In the genomic region with DNA sequence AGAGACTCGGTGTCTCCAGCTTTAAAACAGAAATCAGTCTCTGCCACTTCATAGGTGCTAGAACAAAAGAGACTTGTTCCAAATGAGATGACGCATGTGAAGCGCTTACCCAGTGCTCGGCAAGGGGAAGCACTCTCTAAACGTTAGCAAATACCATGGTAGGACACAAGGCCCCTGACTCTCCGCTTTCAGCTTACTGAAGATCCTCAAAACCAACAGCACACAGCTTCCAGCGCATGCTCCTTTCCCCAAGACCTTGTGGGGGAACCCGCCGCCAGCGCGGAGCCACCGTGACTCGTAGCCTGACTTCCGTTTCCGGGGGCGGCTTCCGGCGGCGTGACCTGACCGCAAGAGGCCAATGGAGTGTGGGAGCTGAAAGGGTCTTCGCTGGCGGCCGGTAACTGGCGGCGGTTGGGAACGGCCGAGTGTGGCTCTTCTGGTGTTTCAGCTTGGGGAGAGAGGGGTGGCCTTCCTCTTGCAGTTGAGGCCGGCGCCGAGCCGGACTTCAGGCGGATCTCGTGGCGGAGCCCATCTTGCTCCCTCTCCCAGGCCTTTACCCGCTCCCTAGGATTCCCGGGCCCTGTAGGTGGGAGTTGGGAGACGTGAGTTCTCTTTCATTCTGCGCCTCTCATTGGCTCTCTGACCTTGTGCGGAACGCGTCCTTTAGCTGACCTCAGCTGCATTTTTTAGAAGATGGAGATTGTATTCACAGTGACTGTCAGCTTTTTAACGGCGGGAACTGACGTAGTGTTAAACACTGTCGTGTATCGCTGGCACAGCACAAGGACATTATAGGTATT, we compare ENCODE assay signal across 1 cellular context.
TF ChIP-seq lines count a peak whose summit lies in the region.

A gene with protein sequence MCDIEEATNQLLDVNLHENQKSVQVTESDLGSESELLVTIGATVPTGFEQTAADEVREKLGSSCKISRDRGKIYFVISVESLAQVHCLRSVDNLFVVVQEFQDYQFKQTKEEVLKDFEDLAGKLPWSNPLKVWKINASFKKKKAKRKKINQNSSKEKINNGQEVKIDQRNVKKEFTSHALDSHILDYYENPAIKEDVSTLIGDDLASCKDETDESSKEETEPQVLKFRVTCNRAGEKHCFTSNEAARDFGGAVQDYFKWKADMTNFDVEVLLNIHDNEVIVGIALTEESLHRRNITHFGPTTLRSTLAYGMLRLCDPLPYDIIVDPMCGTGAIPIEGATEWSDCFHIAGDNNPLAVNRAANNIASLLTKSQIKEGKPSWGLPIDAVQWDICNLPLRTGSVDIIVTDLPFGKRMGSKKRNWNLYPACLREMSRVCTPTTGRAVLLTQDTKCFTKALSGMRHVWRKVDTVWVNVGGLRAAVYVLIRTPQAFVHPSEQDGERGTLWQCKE (plus strand): TSS at position 324 of the 800 bp plus-strand sequence. CDS start 2,015 bp downstream, outside the sequence.

TF ChIP-seq in HepG2, 621 proteins besides CTCF, POLR2A, EP300 and RAD21 (continued from another document and continues in another):
- TF ChIP-seq, protein P1, sequence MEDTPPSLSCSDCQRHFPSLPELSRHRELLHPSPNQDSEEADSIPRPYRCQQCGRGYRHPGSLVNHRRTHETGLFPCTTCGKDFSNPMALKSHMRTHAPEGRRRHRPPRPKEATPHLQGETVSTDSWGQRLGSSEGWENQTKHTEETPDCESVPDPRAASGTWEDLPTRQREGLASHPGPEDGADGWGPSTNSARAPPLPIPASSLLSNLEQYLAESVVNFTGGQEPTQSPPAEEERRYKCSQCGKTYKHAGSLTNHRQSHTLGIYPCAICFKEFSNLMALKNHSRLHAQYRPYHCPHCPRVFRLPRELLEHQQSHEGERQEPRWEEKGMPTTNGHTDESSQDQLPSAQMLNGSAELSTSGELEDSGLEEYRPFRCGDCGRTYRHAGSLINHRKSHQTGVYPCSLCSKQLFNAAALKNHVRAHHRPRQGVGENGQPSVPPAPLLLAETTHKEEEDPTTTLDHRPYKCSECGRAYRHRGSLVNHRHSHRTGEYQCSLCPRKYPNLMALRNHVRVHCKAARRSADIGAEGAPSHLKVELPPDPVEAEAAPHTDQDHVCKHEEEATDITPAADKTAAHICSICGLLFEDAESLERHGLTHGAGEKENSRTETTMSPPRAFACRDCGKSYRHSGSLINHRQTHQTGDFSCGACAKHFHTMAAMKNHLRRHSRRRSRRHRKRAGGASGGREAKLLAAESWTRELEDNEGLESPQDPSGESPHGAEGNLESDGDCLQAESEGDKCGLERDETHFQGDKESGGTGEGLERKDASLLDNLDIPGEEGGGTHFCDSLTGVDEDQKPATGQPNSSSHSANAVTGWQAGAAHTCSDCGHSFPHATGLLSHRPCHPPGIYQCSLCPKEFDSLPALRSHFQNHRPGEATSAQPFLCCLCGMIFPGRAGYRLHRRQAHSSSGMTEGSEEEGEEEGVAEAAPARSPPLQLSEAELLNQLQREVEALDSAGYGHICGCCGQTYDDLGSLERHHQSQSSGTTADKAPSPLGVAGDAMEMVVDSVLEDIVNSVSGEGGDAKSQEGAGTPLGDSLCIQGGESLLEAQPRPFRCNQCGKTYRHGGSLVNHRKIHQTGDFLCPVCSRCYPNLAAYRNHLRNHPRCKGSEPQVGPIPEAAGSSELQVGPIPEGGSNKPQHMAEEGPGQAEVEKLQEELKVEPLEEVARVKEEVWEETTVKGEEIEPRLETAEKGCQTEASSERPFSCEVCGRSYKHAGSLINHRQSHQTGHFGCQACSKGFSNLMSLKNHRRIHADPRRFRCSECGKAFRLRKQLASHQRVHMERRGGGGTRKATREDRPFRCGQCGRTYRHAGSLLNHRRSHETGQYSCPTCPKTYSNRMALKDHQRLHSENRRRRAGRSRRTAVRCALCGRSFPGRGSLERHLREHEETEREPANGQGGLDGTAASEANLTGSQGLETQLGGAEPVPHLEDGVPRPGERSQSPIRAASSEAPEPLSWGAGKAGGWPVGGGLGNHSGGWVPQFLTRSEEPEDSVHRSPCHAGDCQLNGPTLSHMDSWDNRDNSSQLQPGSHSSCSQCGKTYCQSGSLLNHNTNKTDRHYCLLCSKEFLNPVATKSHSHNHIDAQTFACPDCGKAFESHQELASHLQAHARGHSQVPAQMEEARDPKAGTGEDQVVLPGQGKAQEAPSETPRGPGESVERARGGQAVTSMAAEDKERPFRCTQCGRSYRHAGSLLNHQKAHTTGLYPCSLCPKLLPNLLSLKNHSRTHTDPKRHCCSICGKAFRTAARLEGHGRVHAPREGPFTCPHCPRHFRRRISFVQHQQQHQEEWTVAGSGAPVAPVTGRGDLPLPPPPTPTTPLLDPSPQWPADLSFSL (CRISPR knock-in tag; IDR thresholded peaks at IDR 0.05): no peak
- TF ChIP-seq, protein P2, sequence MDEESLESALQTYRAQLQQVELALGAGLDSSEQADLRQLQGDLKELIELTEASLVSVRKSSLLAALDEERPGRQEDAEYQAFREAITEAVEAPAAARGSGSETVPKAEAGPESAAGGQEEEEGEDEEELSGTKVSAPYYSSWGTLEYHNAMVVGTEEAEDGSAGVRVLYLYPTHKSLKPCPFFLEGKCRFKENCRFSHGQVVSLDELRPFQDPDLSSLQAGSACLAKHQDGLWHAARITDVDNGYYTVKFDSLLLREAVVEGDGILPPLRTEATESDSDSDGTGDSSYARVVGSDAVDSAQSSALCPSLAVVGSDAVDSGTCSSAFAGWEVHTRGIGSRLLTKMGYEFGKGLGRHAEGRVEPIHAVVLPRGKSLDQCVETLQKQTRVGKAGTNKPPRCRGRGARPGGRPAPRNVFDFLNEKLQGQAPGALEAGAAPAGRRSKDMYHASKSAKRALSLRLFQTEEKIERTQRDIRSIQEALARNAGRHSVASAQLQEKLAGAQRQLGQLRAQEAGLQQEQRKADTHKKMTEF (CRISPR knock-in tag; IDR thresholded peaks at IDR 0.05): peak; percentile 90
- no peak for TF ChIP-seq ZFYVE20 (CRISPR knock-in tag; IDR thresholded peaks at IDR 0.05; ENCODE audit: borderline replicate concordance, low read depth)
- TF ChIP-seq ZNF205 (CRISPR knock-in tag; IDR thresholded peaks at IDR 0.05): peak; percentile 71; the same call in 1 of the 2 replicates
- TF ChIP-seq PHF8 (CRISPR knock-in tag; IDR thresholded peaks at IDR 0.05): peak; percentile 93
- TF ChIP-seq, protein P3, sequence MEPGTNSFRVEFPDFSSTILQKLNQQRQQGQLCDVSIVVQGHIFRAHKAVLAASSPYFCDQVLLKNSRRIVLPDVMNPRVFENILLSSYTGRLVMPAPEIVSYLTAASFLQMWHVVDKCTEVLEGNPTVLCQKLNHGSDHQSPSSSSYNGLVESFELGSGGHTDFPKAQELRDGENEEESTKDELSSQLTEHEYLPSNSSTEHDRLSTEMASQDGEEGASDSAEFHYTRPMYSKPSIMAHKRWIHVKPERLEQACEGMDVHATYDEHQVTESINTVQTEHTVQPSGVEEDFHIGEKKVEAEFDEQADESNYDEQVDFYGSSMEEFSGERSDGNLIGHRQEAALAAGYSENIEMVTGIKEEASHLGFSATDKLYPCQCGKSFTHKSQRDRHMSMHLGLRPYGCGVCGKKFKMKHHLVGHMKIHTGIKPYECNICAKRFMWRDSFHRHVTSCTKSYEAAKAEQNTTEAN (CRISPR knock-in tag; conservative IDR thresholded peaks at IDR 0.05): peak; percentile 84; the same call in 1 of the 2 replicates
- TF ChIP-seq, protein P4, sequence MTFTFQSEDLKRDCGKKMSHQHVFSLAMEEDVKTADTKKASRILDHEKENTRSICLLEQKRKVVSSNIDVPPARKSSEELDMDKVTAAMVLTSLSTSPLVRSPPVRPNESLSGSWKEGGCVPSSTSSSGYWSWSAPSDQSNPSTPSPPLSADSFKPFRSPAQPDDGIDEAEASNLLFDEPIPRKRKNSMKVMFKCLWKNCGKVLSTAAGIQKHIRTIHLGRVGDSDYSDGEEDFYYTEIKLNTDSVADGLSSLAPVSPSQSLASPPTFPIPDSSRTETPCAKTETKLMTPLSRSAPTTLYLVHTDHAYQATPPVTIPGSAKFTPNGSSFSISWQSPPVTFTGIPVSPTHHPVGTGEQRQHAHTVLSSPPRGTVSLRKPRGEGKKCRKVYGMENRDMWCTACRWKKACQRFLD (CRISPR knock-in tag; IDR thresholded peaks at IDR 0.05; ENCODE audit: borderline replicate concordance): peak; percentile 73; the same call in 1 of the 2 replicates
- peak; percentile 54; the same call in 1 of the 2 replicates for TF ChIP-seq TP53 (CRISPR knock-in tag; conservative IDR thresholded peaks at IDR 0.05)
- no peak for TF ChIP-seq HNRNPUL1 (IDR thresholded peaks at IDR 0.05; ENCODE audit: low read depth, low read length)
- TF ChIP-seq NFKBIZ (CRISPR knock-in tag; IDR thresholded peaks at IDR 0.05): peak; percentile 40; the same call in 1 of the 2 replicates
- peak; percentile 94; the same call in 1 of the 2 replicates for TF ChIP-seq ZNF33B (CRISPR knock-in tag; IDR thresholded peaks at IDR 0.05)
- TF ChIP-seq TBP (CRISPR knock-in tag; IDR thresholded peaks at IDR 0.05): no peak
- TF ChIP-seq, protein P5, sequence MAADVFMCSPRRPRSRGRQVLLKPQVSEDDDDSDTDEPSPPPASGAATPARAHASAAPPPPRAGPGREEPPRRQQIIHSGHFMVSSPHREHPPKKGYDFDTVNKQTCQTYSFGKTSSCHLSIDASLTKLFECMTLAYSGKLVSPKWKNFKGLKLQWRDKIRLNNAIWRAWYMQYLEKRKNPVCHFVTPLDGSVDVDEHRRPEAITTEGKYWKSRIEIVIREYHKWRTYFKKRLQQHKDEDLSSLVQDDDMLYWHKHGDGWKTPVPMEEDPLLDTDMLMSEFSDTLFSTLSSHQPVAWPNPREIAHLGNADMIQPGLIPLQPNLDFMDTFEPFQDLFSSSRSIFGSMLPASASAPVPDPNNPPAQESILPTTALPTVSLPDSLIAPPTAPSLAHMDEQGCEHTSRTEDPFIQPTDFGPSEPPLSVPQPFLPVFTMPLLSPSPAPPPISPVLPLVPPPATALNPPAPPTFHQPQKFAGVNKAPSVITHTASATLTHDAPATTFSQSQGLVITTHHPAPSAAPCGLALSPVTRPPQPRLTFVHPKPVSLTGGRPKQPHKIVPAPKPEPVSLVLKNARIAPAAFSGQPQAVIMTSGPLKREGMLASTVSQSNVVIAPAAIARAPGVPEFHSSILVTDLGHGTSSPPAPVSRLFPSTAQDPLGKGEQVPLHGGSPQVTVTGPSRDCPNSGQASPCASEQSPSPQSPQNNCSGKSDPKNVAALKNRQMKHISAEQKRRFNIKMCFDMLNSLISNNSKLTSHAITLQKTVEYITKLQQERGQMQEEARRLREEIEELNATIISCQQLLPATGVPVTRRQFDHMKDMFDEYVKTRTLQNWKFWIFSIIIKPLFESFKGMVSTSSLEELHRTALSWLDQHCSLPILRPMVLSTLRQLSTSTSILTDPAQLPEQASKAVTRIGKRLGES (CRISPR knock-in tag; IDR thresholded peaks at IDR 0.05; ENCODE audit: borderline replicate concordance): no peak
- TF ChIP-seq, protein P6, sequence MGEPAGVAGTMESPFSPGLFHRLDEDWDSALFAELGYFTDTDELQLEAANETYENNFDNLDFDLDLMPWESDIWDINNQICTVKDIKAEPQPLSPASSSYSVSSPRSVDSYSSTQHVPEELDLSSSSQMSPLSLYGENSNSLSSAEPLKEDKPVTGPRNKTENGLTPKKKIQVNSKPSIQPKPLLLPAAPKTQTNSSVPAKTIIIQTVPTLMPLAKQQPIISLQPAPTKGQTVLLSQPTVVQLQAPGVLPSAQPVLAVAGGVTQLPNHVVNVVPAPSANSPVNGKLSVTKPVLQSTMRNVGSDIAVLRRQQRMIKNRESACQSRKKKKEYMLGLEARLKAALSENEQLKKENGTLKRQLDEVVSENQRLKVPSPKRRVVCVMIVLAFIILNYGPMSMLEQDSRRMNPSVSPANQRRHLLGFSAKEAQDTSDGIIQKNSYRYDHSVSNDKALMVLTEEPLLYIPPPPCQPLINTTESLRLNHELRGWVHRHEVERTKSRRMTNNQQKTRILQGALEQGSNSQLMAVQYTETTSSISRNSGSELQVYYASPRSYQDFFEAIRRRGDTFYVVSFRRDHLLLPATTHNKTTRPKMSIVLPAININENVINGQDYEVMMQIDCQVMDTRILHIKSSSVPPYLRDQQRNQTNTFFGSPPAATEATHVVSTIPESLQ (CRISPR knock-in tag; conservative IDR thresholded peaks at IDR 0.05): peak; percentile 87; the same call in 1 of the 2 replicates
- peak; percentile 83 for TF ChIP-seq CBX1 (IDR thresholded peaks at IDR 0.05; ENCODE audit: low read depth)
- peak; percentile 89; the same call in 1 of the 2 replicates for TF ChIP-seq ZNF839 (CRISPR knock-in tag; IDR thresholded peaks at IDR 0.05; ENCODE audit: borderline replicate concordance)
- TF ChIP-seq, protein P7, sequence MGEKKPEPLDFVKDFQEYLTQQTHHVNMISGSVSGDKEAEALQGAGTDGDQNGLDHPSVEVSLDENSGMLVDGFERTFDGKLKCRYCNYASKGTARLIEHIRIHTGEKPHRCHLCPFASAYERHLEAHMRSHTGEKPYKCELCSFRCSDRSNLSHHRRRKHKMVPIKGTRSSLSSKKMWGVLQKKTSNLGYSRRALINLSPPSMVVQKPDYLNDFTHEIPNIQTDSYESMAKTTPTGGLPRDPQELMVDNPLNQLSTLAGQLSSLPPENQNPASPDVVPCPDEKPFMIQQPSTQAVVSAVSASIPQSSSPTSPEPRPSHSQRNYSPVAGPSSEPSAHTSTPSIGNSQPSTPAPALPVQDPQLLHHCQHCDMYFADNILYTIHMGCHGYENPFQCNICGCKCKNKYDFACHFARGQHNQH (CRISPR knock-in tag; IDR thresholded peaks at IDR 0.05): peak; percentile 96
- peak; percentile 64; the same call in 1 of the 2 replicates for TF ChIP-seq MIXL1 (CRISPR knock-in tag; IDR thresholded peaks at IDR 0.05)
- no peak for TF ChIP-seq STAT5B (CRISPR knock-in tag; IDR thresholded peaks at IDR 0.05)
- TF ChIP-seq HNF4A (CRISPR knock-in tag; IDR thresholded peaks at IDR 0.05): 0 out of 2 replicates have a peak, but pooled peaks have one; percentile 7
- TF ChIP-seq, protein P8, sequence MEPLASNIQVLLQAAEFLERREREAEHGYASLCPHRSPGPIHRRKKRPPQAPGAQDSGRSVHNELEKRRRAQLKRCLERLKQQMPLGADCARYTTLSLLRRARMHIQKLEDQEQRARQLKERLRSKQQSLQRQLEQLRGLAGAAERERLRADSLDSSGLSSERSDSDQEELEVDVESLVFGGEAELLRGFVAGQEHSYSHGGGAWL (CRISPR knock-in tag; IDR thresholded peaks at IDR 0.05): peak; percentile 91
- 0 out of 2 replicates have a peak, but pooled peaks have one; percentile 48 for TF ChIP-seq ZNF703 (CRISPR knock-in tag; IDR thresholded peaks at IDR 0.05; ENCODE audit: borderline replicate concordance)
- TF ChIP-seq NFIC (IDR thresholded peaks at IDR 0.05; ENCODE audit: low read length): 0 out of 2 replicates have a peak, but pooled peaks have one; percentile 52
- peak; percentile 89 for TF ChIP-seq MEF2D (CRISPR knock-in tag; IDR thresholded peaks at IDR 0.05)
- peak; percentile 54; the same call in 1 of the 2 replicates for TF ChIP-seq BCL6 (CRISPR knock-in tag; IDR thresholded peaks at IDR 0.05)
- TF ChIP-seq HNRNPL (IDR thresholded peaks at IDR 0.05; ENCODE audit: low read depth, low read length): peak; percentile 77; the same call in 1 of the 2 replicates
- peak; percentile 26; the same call in 1 of the 2 replicates for TF ChIP-seq CREB1 (IDR thresholded peaks at IDR 0.05)
- TF ChIP-seq CREB1 (CRISPR knock-in tag; IDR thresholded peaks at IDR 0.05): peak; percentile 75
